Comparison of ENCODE assay signal across 1 cellular context in genomic region chr5:143262393-143263174, GRCh38.
TF ChIP-seq lines count a peak whose summit lies in the region.

No MANE protein-coding gene starts in this region.

TF ChIP-seq in IMR-90, 13 proteins besides CTCF, POLR2A, EP300 and RAD21:
- peak; percentile 19 for TF ChIP-seq RCOR1 (IDR thresholded peaks at IDR 0.05; ENCODE audit: insufficient replicate concordance, low read length)
- TF ChIP-seq CEBPB (IDR thresholded peaks at IDR 0.05; ENCODE audit: low read depth, low read length), result peak; percentile 96
- no peak for TF ChIP-seq MXI1 (IDR thresholded peaks at IDR 0.05; ENCODE audit: borderline replicate concordance, low read depth, low read length)
- 0 out of 2 replicates have a peak, but pooled peaks have one; percentile 6 for TF ChIP-seq MAFK (IDR thresholded peaks at IDR 0.05; ENCODE audit: low read depth, low read length)
- peak; percentile 71; the same call in 1 of the 2 replicates for TF ChIP-seq BHLHE40 (IDR thresholded peaks at IDR 0.05; ENCODE audit: low read depth, low read length)
- TF ChIP-seq FOS (IDR thresholded peaks at IDR 0.05; ENCODE audit: low read depth, low read length), result peak; percentile 98
